32 cellular contexts compared by ENCODE assay signal in genomic region chr20:54102543-54102942, GRCh38. TPM values are rescaled to one million over a fixed set of nuclear protein-coding genes. Genes with fewer than 3 reads are reported as not detected.
"Had no signal": no experiment of that assay in that cellular context is flagged by ENCODE, and none has a peak within 500 bp of the region (broad histone marks: within the 10 kb centered on the region; RNA-seq: fewer than 3 reads in every experiment).

No MANE protein-coding gene starts in this region.

- H3K27me3 ChIP-seq: ascending aorta, cardiac muscle cell had no signal

- H3K4me1 ChIP-seq: ascending aorta had no signal

- H3K36me3 ChIP-seq: ascending aorta, cardiac muscle cell had no signal

- ATAC-seq: activated CD4-positive, alpha-beta T cell treated with anti-CD3 and anti-CD28 coated beads for 36 hours; activated CD8-positive, alpha-beta memory T cell treated with anti-CD3 and anti-CD28 coated beads, Interleukin-2, amount 10 ng/mL, durations not matched to agents 7 days and 5 days; activated naive CD8-positive, alpha-beta T cell treated with anti-CD3 and anti-CD28 coated beads, Interleukin-2, amount 50 U/mL, for 24 hours had no signal

- FAIRE-seq: bronchial epithelial cell, TTC549 had no signal

- DNase-seq: activated B cell treated with CpG ODN at 0.5 μM for 24 hours; activated CD4-positive, alpha-beta memory T cell treated with anti-CD3 and anti-CD28 coated beads, Interleukin-2, amount 10 ng/mL, durations not matched to agents 7 days and 5 days; activated CD4-positive, alpha-beta T cell treated with anti-CD3 and anti-CD28 coated beads for 36 hours; activated CD4-positive, alpha-beta T cell treated with anti-CD3 and anti-CD28 coated beads for 48 hours; activated CD4-positive, alpha-beta T cell treated with anti-CD3 and anti-CD28 coated beads, Interleukin-2, amount 10 ng/mL, durations not matched to agents 7 days and 5 days; activated CD4-positive, alpha-beta T cell treated with anti-CD3 and anti-CD28 coated beads, Interleukin-2, amount 50 U/mL, for 48 hours; activated CD4-positive, CD25-positive, alpha-beta regulatory T cell treated with anti-CD3 and anti-CD28 coated beads, Interleukin-2, amount 50 U/mL, for 72 hours; activated CD8-positive, alpha-beta memory T cell treated with anti-CD3 and anti-CD28 coated beads for 24 hours; activated CD8-positive, alpha-beta memory T cell treated with anti-CD3 and anti-CD28 coated beads, Interleukin-2, amount 10 ng/mL, durations not matched to agents 7 days and 5 days; activated CD8-positive, alpha-beta memory T cell treated with anti-CD3 and anti-CD28 coated beads, Interleukin-2, amount 50 U/mL, for 48 hours; activated CD8-positive, alpha-beta T cell treated with anti-CD3 and anti-CD28 coated beads, Interleukin-2, amount 10 ng/mL, durations not matched to agents 7 days and 5 days; activated effector memory CD4-positive, alpha-beta T cell treated with Interleukin-2 at 50 U/mL for 16 hours; activated gamma-delta T cell; activated naive CD4-positive, alpha-beta T cell treated with anti-CD3 and anti-CD28 coated beads, Interleukin-2, amount 10 ng/mL, durations not matched to agents 7 days and 5 days; activated naive CD4-positive, alpha-beta T cell treated with Interleukin-2 at 50 U/mL for 16 hours; activated naive CD8-positive, alpha-beta T cell treated with anti-CD3 and anti-CD28 coated beads, Interleukin-2, amount 10 ng/mL, durations not matched to agents 7 days and 5 days; activated naive CD8-positive, alpha-beta T cell treated with anti-CD3 and anti-CD28 coated beads, Interleukin-2, amount 50 U/mL, for 24 hours; activated T-cell treated with anti-CD3 and anti-CD28 coated beads, Interleukin-2, amount 50 U/mL, for 24 hours; activated T-cell treated with anti-CD3 and anti-CD28 coated beads, Interleukin-2, amount 50 U/mL, for 48 hours; anterior cingulate cortex; caudate nucleus; cerebellar nuclear complex; T-helper 1 cell; T-helper 2 cell; T-helper 9 cell had no signal

- H3K4me3 ChIP-seq: ascending aorta, cardiac muscle cell had no signal

- H3K27ac ChIP-seq: ascending aorta, cardiac muscle cell, VCaP had no signal

- H3K9me3 ChIP-seq: ascending aorta had no signal

RNA-seq across cellular contexts. Expression of gene BCAS1, which starts 32.1 kb away (rescaled TPM):
- total RNA-seq: activated CD4-positive, alpha-beta memory T cell treated with anti-CD3 and anti-CD28 coated beads, Interleukin-2, amount 10 ng/mL, durations not matched to agents 7 days and 5 days; activated CD8-positive, alpha-beta T cell treated with anti-CD3 and anti-CD28 coated beads, Interleukin-2, amount 10 ng/mL, durations not matched to agents 7 days and 5 days; activated T-helper 2 cell treated with anti-CD3 and anti-CD28 coated beads, Interferon-gamma antibody, Interleukin-2, Interleukin-4, amounts not matched to agents 10 μg/mL and 5 μg/mL and 100 μg/mL, durations not matched to agents 14 hours and 24 hours and 36 hours; ascending aorta; bronchial epithelial cell; cardiac muscle cell; chondrocyte had no signal
- polyA plus RNA-seq: cardiac muscle cell had no signal
